In genomic region chr9:78601957-78602565, GRCh38 we compare ENCODE assay signal across 9 cellular contexts.
A peak's percentile ranks its signal among the peaks of the same experiment; 100 is the strongest.
DNase-seq lines count a peak whose midpoint lies in the region; ATAC-seq, FAIRE-seq and TF ChIP-seq lines count a peak whose summit lies in the region.
"Had no signal": no experiment of that assay in that cellular context is flagged by ENCODE, and none has a peak within 500 bp of the region (broad histone marks: within the 10 kb centered on the region; RNA-seq: fewer than 3 reads in every experiment).

No MANE protein-coding gene starts in this region.

- H2AFZ ChIP-seq in OCI-LY7 (ENCODE audit: low read length), result no peak overlapping the region
- H2AFZ ChIP-seq in endothelial cell of umbilical vein (ENCODE audit: low read depth, low read length), result peak overlapping the region; percentile 44

- no peaks in the 10 kb centered on the region for H3K9me1 ChIP-seq in endothelial cell of umbilical vein (replicated peaks; ENCODE audit: control insufficient read depth, extremely low read depth, insufficient read depth, low read length)

- intact Hi-C loops in OCI-LY7 (cut with micrococcal nuclease; ENCODE audit: unreplicated experiment), result loop anchor here (10.0 kb wide), 1 partner anchor 167 kb away; no protein-coding TSS in a partner anchor
- intact Hi-C loops in endothelial cell of umbilical vein (cut with micrococcal nuclease), result loop anchor here (1.0 to 10.0 kb wide), 8 partner anchors 63 to 1343 kb away; no protein-coding TSS in a partner anchor
- intact Hi-C loops in activated T-helper 2 cell treated with anti-CD3 and anti-CD28 coated beads, Interferon-gamma antibody, Interleukin-2, Interleukin-4, amounts not matched to agents 10 μg/mL and 5 μg/mL and 100 μg/mL, durations not matched to agents 14 hours and 24 hours and 36 hours (cut with micrococcal nuclease), result no loop called here

- CTCF ChIA-PET in OCI-LY7 (lab: Charles Lee; ENCODE audit: unreplicated experiment), result no interaction called here
- CTCF ChIA-PET in endothelial cell of umbilical vein (lab: Charles Lee), result interaction anchor here (0.8 to 5.5 kb wide), 14 partner anchors 9 to 1351 kb away, joined by 3 to 40 read pairs (median 3); no protein-coding TSS in a partner anchor

- BruUV-seq in OCI-LY7 (replicated peaks; lab: Mats Ljungman, UMichigan) (no TSS peak), endothelial cell of umbilical vein (replicated peaks; lab: Mats Ljungman, UMichigan) (no TSS peak)

- H3K27ac ChIP-seq in OCI-LY7 (ENCODE audit: low read depth, low read length, poor library complexity, severe bottlenecking) (no peak overlapping the region), endothelial cell of umbilical vein (ENCODE audit: insufficient read depth, low read depth, low read length) (no peak overlapping the region), neutrophil (no peak overlapping the region)

- peak; percentile 65 for ATAC-seq in GM18520 (IDR thresholded peaks at IDR 0.05; ENCODE audit: unreplicated experiment)
- ATAC-seq: T-cell had no signal

- peak; percentile 81 for TF ChIP-seq RAD21 in Ishikawa (IDR thresholded peaks at IDR 0.05; ENCODE audit: low read depth)

- POLR2A ChIA-PET in OCI-LY7 (lab: Charles Lee) (interaction anchor here (1.5 kb wide), 1 partner anchor 12 kb away, joined by 3 read pairs; no protein-coding TSS in a partner anchor), endothelial cell of umbilical vein (lab: Charles Lee) (no interaction called here)

- FAIRE-seq in endothelial cell of umbilical vein (lab: Jason Lieb, UNC) (peak; percentile 97), HTR-8/SVneo (lab: Jason Lieb, UNC) (no peak)

- TF ChIP-seq CTCF in OCI-LY7 (conservative IDR thresholded peaks at IDR 0.05; ENCODE audit: low read length), result peak; percentile 84
- TF ChIP-seq CTCF in endothelial cell of umbilical vein (IDR thresholded peaks at IDR 0.05; ENCODE audit: extremely low read depth in 1 of 2, insufficient read depth in 1 of 2, low read depth in 1 of 2, low read length in 2 of 2), result peak; percentile 72 to 81
- TF ChIP-seq CTCF in neutrophil (IDR thresholded peaks at IDR 0.05), result peak; percentile 79

- H3K36me3 ChIP-seq in OCI-LY7 (ENCODE audit: insufficient read depth, low read length), result no peaks in the 10 kb centered on the region
- H3K36me3 ChIP-seq in endothelial cell of umbilical vein (ENCODE audit: control insufficient read depth in 2 of 2, extremely low read depth in 1 of 2, insufficient read depth in 2 of 2, low read length in 2 of 2), result no peaks in the 10 kb centered on the region
- no peaks in the 10 kb centered on the region for H3K36me3 ChIP-seq in neutrophil

- H3K4me1 ChIP-seq in OCI-LY7 (ENCODE audit: insufficient read depth, low read length, poor library complexity, severe bottlenecking) (no peaks in the 10 kb centered on the region), endothelial cell of umbilical vein (ENCODE audit: control insufficient read depth, extremely low read depth, insufficient read depth, low read length) (peaks cover 10% of the 10 kb centered on the region), neutrophil (ENCODE audit: control insufficient read depth in 1 of 2, insufficient read depth in 1 of 2, low read depth in 1 of 2, low read length in 1 of 2) (peaks cover 4 to 5% of the 10 kb centered on the region in 2 experiments)

- H3K9me3 Mint-ChIP-seq in activated T-helper 2 cell treated with anti-CD3 and anti-CD28 coated beads, Interferon-gamma antibody, Interleukin-2, Interleukin-4, amounts not matched to agents 10 μg/mL and 5 μg/mL and 100 μg/mL, durations not matched to agents 14 hours and 24 hours and 36 hours, result no peaks in the 10 kb centered on the region
- H3K9me3 Mint-ChIP-seq: T-cell had no signal

- peak overlapping the region; percentile 2 for H3K9ac ChIP-seq in endothelial cell of umbilical vein (replicated peaks; ENCODE audit: extremely low read depth, insufficient read depth, low read length)

- peak; percentile 12 for DNase-seq in Caki2 (ENCODE audit: low read depth)
- DNase-seq in OCI-LY7 (ENCODE audit: low spot score), result peak; percentile 34
- DNase-seq in endothelial cell of umbilical vein (ENCODE audit: low read depth, low spot score), result peak; percentile 70
- no peak for DNase-seq in HTR-8/SVneo (ENCODE audit: insufficient read length, low spot score)
- DNase-seq in activated T-helper 2 cell treated with anti-CD3 and anti-CD28 coated beads, Interferon-gamma antibody, Interleukin-2, Interleukin-4, amounts not matched to agents 10 μg/mL and 5 μg/mL and 100 μg/mL, durations not matched to agents 14 hours and 24 hours and 36 hours (ENCODE audit: low spot score), result no peak

- no peak for TF ChIP-seq POLR2A in endothelial cell of umbilical vein (IDR thresholded peaks at IDR 0.05; ENCODE audit: low read depth, low read length)

- no peaks in the 10 kb centered on the region for H3K79me2 ChIP-seq in OCI-LY7 (ENCODE audit: insufficient read depth, low read depth, low read length)
- no peaks in the 10 kb centered on the region for H3K79me2 ChIP-seq in endothelial cell of umbilical vein (ENCODE audit: control insufficient read depth, insufficient read depth, low read length)

- no peaks in the 10 kb centered on the region for H3K36me3 Mint-ChIP-seq in activated T-helper 2 cell treated with anti-CD3 and anti-CD28 coated beads, Interferon-gamma antibody, Interleukin-2, Interleukin-4, amounts not matched to agents 10 μg/mL and 5 μg/mL and 100 μg/mL, durations not matched to agents 14 hours and 24 hours and 36 hours (ENCODE audit: low read depth)
- H3K36me3 Mint-ChIP-seq: T-cell had no signal

- no peaks in the 10 kb centered on the region for H4K20me1 ChIP-seq in OCI-LY7 (ENCODE audit: insufficient read depth, low read length)
- no peaks in the 10 kb centered on the region for H4K20me1 ChIP-seq in endothelial cell of umbilical vein (replicated peaks; ENCODE audit: control insufficient read depth, extremely low read depth, insufficient read depth, low read length)

- in situ Hi-C loops in Caki2 (cut with HindIII; ENCODE audit: low pct_unique_long_range_greater_than_20kb, low sequenced_read_pairs), result no loop called here

- peaks cover 2 to 7% of the 10 kb centered on the region in 2 experiments for H3K27me3 ChIP-seq in endothelial cell of umbilical vein (ENCODE audit: control insufficient read depth in 2 of 2, insufficient read depth in 2 of 2, low read length in 2 of 2)
- H3K27me3 ChIP-seq in neutrophil, result peaks cover 17% of the 10 kb centered on the region

- dilution Hi-C loops in endothelial cell of umbilical vein (cut with MboI; ENCODE audit: extremely low pct_ligation_motif_present, low sequenced_read_pairs), result no loop called here

- H3K27me3 Mint-ChIP-seq in activated T-helper 2 cell treated with anti-CD3 and anti-CD28 coated beads, Interferon-gamma antibody, Interleukin-2, Interleukin-4, amounts not matched to agents 10 μg/mL and 5 μg/mL and 100 μg/mL, durations not matched to agents 14 hours and 24 hours and 36 hours (ENCODE audit: low read depth), result no peaks in the 10 kb centered on the region

- no peaks in the 10 kb centered on the region for H3K4me1 Mint-ChIP-seq in activated T-helper 2 cell treated with anti-CD3 and anti-CD28 coated beads, Interferon-gamma antibody, Interleukin-2, Interleukin-4, amounts not matched to agents 10 μg/mL and 5 μg/mL and 100 μg/mL, durations not matched to agents 14 hours and 24 hours and 36 hours (ENCODE audit: low read depth)
- H3K4me1 Mint-ChIP-seq: T-cell had no signal

- no peak overlapping the region for H3K4me3 Mint-ChIP-seq in activated T-helper 2 cell treated with anti-CD3 and anti-CD28 coated beads, Interferon-gamma antibody, Interleukin-2, Interleukin-4, amounts not matched to agents 10 μg/mL and 5 μg/mL and 100 μg/mL, durations not matched to agents 14 hours and 24 hours and 36 hours (ENCODE audit: low read depth)
- H3K4me3 Mint-ChIP-seq: T-cell had no signal

- H3K9me2 ChIP-seq in OCI-LY7 (ENCODE audit: insufficient read depth, low read length), result no peaks in the 10 kb centered on the region

- TF ChIP-seq EP300 in Ishikawa (IDR thresholded peaks at IDR 0.05; ENCODE audit: borderline replicate concordance), result no peak

- H3K4me2 ChIP-seq in OCI-LY7 (ENCODE audit: low read length) (no peak overlapping the region), endothelial cell of umbilical vein (ENCODE audit: insufficient read depth, low read length) (peak overlapping the region; percentile 81)

- no peak overlapping the region for H3K4me3 ChIP-seq in OCI-LY7 (ENCODE audit: low read depth, low read length, poor library complexity, severe bottlenecking)
- H3K4me3 ChIP-seq in endothelial cell of umbilical vein (replicated peaks in 1 of 3; ENCODE audit: insufficient read depth in 1 of 3, low read depth in 1 of 3, low read length in 3 of 3), result no peak overlapping the region
- H3K4me3 ChIP-seq in neutrophil (ENCODE audit: low read depth in 1 of 2, low read length in 1 of 2), result no peak overlapping the region

- H3K9me3 ChIP-seq in OCI-LY7 (ENCODE audit: low read length) (no peaks in the 10 kb centered on the region), endothelial cell of umbilical vein (replicated peaks; ENCODE audit: control insufficient read depth, insufficient read depth, low read length) (no peaks in the 10 kb centered on the region), neutrophil (no peaks in the 10 kb centered on the region)

- no peak overlapping the region for H3K27ac Mint-ChIP-seq in activated T-helper 2 cell treated with anti-CD3 and anti-CD28 coated beads, Interferon-gamma antibody, Interleukin-2, Interleukin-4, amounts not matched to agents 10 μg/mL and 5 μg/mL and 100 μg/mL, durations not matched to agents 14 hours and 24 hours and 36 hours
- H3K27ac Mint-ChIP-seq: T-cell had no signal

TF ChIP-seq in Ishikawa, 13 proteins besides CTCF, POLR2A, EP300 and RAD21 (continues in another document):
- no peak for TF ChIP-seq CEBPB (IDR thresholded peaks at IDR 0.05)
- no peak for TF ChIP-seq YY1 (IDR thresholded peaks at IDR 0.05; ENCODE audit: low read depth)
- TF ChIP-seq FOXM1 (IDR thresholded peaks at IDR 0.05; ENCODE audit: borderline replicate concordance, low read depth), result no peak
- no peak for TF ChIP-seq TCF12 (IDR thresholded peaks at IDR 0.05; ENCODE audit: low read depth)
- TF ChIP-seq NFIC (IDR thresholded peaks at IDR 0.05), result no peak
- TF ChIP-seq TEAD4 (IDR thresholded peaks at IDR 0.05), result no peak

TF ChIP-seq in endothelial cell of umbilical vein, 7 proteins besides CTCF, POLR2A, EP300 and RAD21 (continues in another document):
- TF ChIP-seq POLR2AphosphoS5 (IDR thresholded peaks at IDR 0.05; ENCODE audit: insufficient read depth, low read depth, low read length), result no peak
- TF ChIP-seq JUN (IDR thresholded peaks at IDR 0.05; ENCODE audit: borderline replicate concordance, insufficient read depth, insufficient read length, low read depth), result no peak
- no peak for TF ChIP-seq MYC (IDR thresholded peaks at IDR 0.05; ENCODE audit: low read depth, low read length)
- no peak for TF ChIP-seq GATA2 (IDR thresholded peaks at IDR 0.05; ENCODE audit: insufficient read depth, insufficient read length, low read depth, low read length)
- TF ChIP-seq EZH2 (IDR thresholded peaks at IDR 0.05; ENCODE audit: borderline replicate concordance, low read depth, low read length, severe bottlenecking), result no peak
- TF ChIP-seq MAX (IDR thresholded peaks at IDR 0.05; ENCODE audit: insufficient read depth, insufficient read length), result no peak

Comparison
In these comparisons a context has a peak if more than half of its experiments do, and no peak if none do; other contexts are left out.
1. DNase-seq: peak in Caki2 (single experiment), OCI-LY7 (single experiment) and endothelial cell of umbilical vein (single experiment); none in HTR-8/SVneo (single experiment) and activated T-helper 2 cell treated with anti-CD3 and anti-CD28 coated beads, Interferon-gamma antibody, Interleukin-2, Interleukin-4, amounts not matched to agents 10 μg/mL and 5 μg/mL and 100 μg/mL, durations not matched to agents 14 hours and 24 hours and 36 hours (single experiment).
2. Peak in every context shown above with its lines, with median percentiles within 50 percentile points of each other: CTCF ChIP-seq.